In the genomic region with DNA sequence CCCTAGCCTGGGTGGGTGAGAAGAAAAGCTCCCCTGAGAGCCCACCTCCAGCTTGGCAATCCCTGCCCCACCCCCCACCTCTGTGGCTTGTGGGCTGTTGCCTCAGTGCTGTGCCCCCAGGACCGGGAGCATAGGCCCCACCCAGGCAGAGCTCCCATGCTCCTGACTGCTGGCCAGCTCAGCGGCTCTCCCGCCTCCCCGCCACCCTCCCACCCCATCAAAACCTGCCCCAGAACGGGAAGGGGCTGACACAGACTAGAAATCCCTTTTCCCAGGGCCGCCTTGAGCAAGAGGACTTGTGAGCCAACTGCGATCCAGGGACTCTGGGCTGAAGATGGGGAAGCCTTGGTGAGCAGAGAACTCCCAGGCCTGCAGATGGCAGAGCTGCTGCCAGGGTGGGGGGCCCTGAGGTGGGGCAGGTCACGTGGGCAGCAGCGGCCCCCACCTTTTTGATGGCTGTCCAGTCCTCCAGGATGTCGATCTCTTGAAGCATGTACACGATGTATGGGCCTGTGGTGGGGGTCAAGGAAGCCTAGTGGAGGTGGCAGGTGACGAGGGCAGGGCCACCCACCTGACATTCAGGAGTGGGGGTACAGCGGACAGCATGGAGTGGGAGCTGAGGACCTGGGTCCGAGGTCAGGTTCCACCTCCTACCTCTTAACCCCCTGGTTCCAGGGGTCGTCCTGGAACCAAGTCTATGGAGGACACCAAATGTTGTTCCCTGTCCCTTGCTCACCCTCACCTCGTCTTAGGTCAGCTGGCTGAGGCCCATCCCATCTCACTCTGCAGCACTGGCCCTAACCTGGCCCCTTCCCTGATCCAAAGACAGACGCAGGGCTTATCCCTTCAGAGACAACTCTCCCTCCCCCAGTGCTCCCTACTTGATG, we compare ENCODE assay signal across 18 cellular contexts. TPM values are rescaled to one million over a fixed set of nuclear protein-coding genes. Genes with fewer than 3 reads are reported as not detected.
DNase-seq lines count a peak whose midpoint lies in the region; ATAC-seq, FAIRE-seq and TF ChIP-seq lines count a peak whose summit lies in the region.
"Had no signal": no experiment of that assay in that cellular context is flagged by ENCODE, and none has a peak within 500 bp of the region (broad histone marks: within the 10 kb centered on the region; RNA-seq: fewer than 3 reads in every experiment).

No MANE protein-coding gene starts in this region.

- no peak for TF ChIP-seq POLR2A in H54 (IDR thresholded peaks at IDR 0.05; ENCODE audit: low read depth, low read length)

- H3K36me3 ChIP-seq in BLaER1, result peaks cover 64% of the 10 kb centered on the region
- H3K36me3 ChIP-seq in mucosa of descending colon (ENCODE audit: low read depth), result peaks cover 5% of the 10 kb centered on the region

- FAIRE-seq in H54 (lab: Jason Lieb, UNC), result no peak
- FAIRE-seq: frontal cortex had no signal

- ATAC-seq in mucosa of descending colon, result no peak
- ATAC-seq: activated CD4-positive, CD25-positive, alpha-beta regulatory T cell treated with anti-CD3 and anti-CD28 coated beads, Interleukin-2, amount 50 U/mL, for 24 hours had no signal

- POLR2A ChIA-PET in GM10248 (lab: Yijun Ruan, JAX), result no interaction called here

- H3K27ac ChIP-seq in BLaER1 (peak overlapping the region; percentile 77), caudate nucleus (ENCODE audit: low read depth, low read length) (peak overlapping the region; percentile 90)
- H3K27ac ChIP-seq: Peyer's patch had no signal

- intact Hi-C loops in mucosa of descending colon (cut with DNase I, micrococcal nuclease), result no loop called here

- H3K4me3 ChIP-seq in BLaER1 (no peak overlapping the region), mucosa of descending colon (no peak overlapping the region)
- H3K4me3 ChIP-seq: Peyer's patch had no signal

- H3K4me2 ChIP-seq in BLaER1, result peak overlapping the region; percentile 97

- CTCF ChIA-PET in GM10248 (lab: Yijun Ruan, JAX), result interaction anchor here (0.7 to 1.8 kb wide), 10 partner anchors 9 to 70 kb away, joined by 3 to 6 read pairs (median 4); a partner anchor contains a TSS

- peak; percentile 42 for DNase-seq in RPMI7951 (ENCODE audit: low read depth)
- no peak for DNase-seq in caudate nucleus (lab: John Stamatoyannopoulos, UW)
- DNase-seq in mucosa of descending colon, result peak in 2 of 3 donors; percentile 23 to 48
- DNase-seq in H54 (ENCODE audit: insufficient read length, low spot score), result no peak
- no peak for DNase-seq in stimulated activated CD4-positive, alpha-beta T cell treated with anti-CD3 and anti-CD28 coated beads, Interleukin-15, amount 100 ng/mL, for 24 hours
- DNase-seq in GM10248 (ENCODE audit: extremely low spot score), result no peak
- DNase-seq in UCSD-AML1 (lab: John Stamatoyannopoulos, UW; ENCODE audit: unreplicated experiment), result no peak
- DNase-seq: activated T-cell treated with anti-CD3 and anti-CD28 coated beads for 4 hours; amygdala; C1 segment of cervical spinal cord; effector memory CD4-positive, alpha-beta T cell; NCI-H2081; NCI-H774; Peyer's patch; T-helper 1 cell had no signal

- H3K27me3 ChIP-seq in BLaER1, result no peaks in the 10 kb centered on the region
- H3K27me3 ChIP-seq: Peyer's patch had no signal

- peaks cover 64% of the 10 kb centered on the region for H3K4me1 ChIP-seq in BLaER1
- H3K4me1 ChIP-seq in mucosa of descending colon (ENCODE audit: low read depth), result peaks cover 21% of the 10 kb centered on the region

- H3K9me3 ChIP-seq in BLaER1 (no peaks in the 10 kb centered on the region), mucosa of descending colon (no peaks in the 10 kb centered on the region)
- H3K9me3 ChIP-seq: Peyer's patch had no signal

- H3K9ac ChIP-seq in BLaER1, result peak overlapping the region; percentile 28; the same call in 1 of the 2 replicates

- TF ChIP-seq CTCF in mucosa of descending colon (IDR thresholded peaks at IDR 0.05), result no peak
- TF ChIP-seq CTCF in GM10248 (IDR thresholded peaks at IDR 0.05; ENCODE audit: control extremely low read depth, extremely low read depth, low read depth, missing control alignments), result no peak

- H4K20me1 ChIP-seq in BLaER1, result peaks cover 8% of the 10 kb centered on the region; the same call in 1 of the 2 replicates

RNA-seq across cellular contexts. Expression of a gene that starts 2.3 kb away (rescaled TPM):
- 28.0 and 38.8 TPM in 2 replicates for total RNA-seq in RPMI7951 (2014; rRNA removed; shearing (Covaris generic))
- 10 to 100 TPM in 1 of 3 donors, 1 to 10 TPM in 2; 5.2 to 12.7 (median 9.5) TPM for total RNA-seq in mucosa of descending colon

RNA-seq across cellular contexts. Expression of a gene that starts 6.4 kb away (rescaled TPM):
- 91.7 and 92.6 TPM in 2 replicates for total RNA-seq in RPMI7951 (2014; rRNA removed; shearing (Covaris generic))
- 10 to 100 TPM; 35.9 to 47.6 (median 39.3) TPM for total RNA-seq in mucosa of descending colon

RNA-seq across cellular contexts. Expression of a gene that starts 8.9 kb away (rescaled TPM):
- 49.3 and 50.5 TPM in 2 replicates for total RNA-seq in RPMI7951 (2014; rRNA removed; shearing (Covaris generic))
- total RNA-seq in mucosa of descending colon, result 10 to 100 TPM; 13.4 to 34.6 (median 13.4) TPM

RNA-seq across cellular contexts. Expression of a gene that starts 21.7 kb away (rescaled TPM):
- total RNA-seq in RPMI7951 (2014; rRNA removed; shearing (Covaris generic)), result not detected in 2 replicates
- 10 to 100 TPM in 2 of 3 donors, 1 to 10 TPM in 1; 4.5 to 37.7 (median 28.5) TPM for total RNA-seq in mucosa of descending colon

RNA-seq across cellular contexts. Expression of a gene that starts 33.0 kb away (rescaled TPM):
- 0.39 and 1.4 TPM in 2 replicates for total RNA-seq in RPMI7951 (2014; rRNA removed; shearing (Covaris generic))
- total RNA-seq in mucosa of descending colon, result 10 to 100 TPM; 10.3 to 22.6 (median 14.9) TPM

Comparison
In these comparisons a context has a peak if more than half of its experiments do, and no peak if none do; other contexts are left out.
1. DNase-seq: peak in RPMI7951 (single experiment) and mucosa of descending colon (2 of 3); none in caudate nucleus (0 of 61), H54 (single experiment), stimulated activated CD4-positive, alpha-beta T cell treated with anti-CD3 and anti-CD28 coated beads, Interleukin-15, amount 100 ng/mL, for 24 hours (single experiment), GM10248 (single experiment) and UCSD-AML1 (single experiment).